25 cellular contexts compared by ENCODE assay signal in the genomic region with DNA sequence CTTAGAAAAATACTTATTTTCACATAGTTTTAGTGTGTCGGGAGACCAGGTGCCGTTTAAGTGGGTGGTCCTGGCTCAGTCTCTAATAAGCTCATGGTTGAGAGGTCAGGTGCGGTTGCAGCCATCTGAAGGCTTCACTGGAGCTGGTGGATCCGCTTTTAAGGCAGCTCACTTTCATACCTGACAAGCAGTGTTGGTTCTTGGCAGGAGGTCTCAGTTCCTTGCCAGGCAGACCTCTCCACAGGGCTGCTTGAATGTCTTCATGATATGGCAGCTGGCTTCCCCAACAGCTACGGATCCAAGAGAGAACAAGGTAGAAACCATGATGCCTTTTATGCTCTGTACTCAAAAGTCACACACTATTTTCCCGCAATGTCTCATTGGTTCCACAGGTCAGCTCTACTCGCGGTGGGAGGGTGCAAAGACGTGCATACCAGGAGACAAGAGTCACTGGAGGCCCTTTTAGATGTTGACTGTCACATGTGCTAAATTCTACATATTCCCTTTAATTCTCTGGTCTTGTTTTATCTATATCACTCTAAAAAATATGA. TPM values are rescaled to one million over a fixed set of nuclear protein-coding genes. Genes with fewer than 3 reads are reported as not detected.
DNase-seq lines count a peak whose midpoint lies in the region; ATAC-seq and TF ChIP-seq lines count a peak whose summit lies in the region.
"Had no signal": no experiment of that assay in that cellular context is flagged by ENCODE, and none has a peak within 500 bp of the region (broad histone marks: within the 10 kb centered on the region; RNA-seq: fewer than 3 reads in every experiment).

No MANE protein-coding gene starts in this region.

- H4K8ac ChIP-seq in IMR-90 (ENCODE audit: low read depth in 2 of 2, low read length in 2 of 2) (no peak overlapping the region), mesendoderm (ENCODE audit: low read depth, low read length) (no peak overlapping the region)

- H2BK5ac ChIP-seq in IMR-90 (ENCODE audit: low read depth, low read length, poor library complexity, severe bottlenecking) (no peak overlapping the region), mesendoderm (ENCODE audit: low read length) (no peak overlapping the region)

- H2AK9ac ChIP-seq in IMR-90 (replicated peaks; ENCODE audit: low read depth, low read length, poor library complexity) = no peak overlapping the region

- H3K27ac ChIP-seq in IMR-90 (ENCODE audit: insufficient read depth, low read length) = no peak overlapping the region
- H3K27ac ChIP-seq in mesendoderm (ENCODE audit: low read depth, low read length) = no peak overlapping the region
- H3K27ac ChIP-seq: HL-60, RWPE1 had no signal

- H3K14ac ChIP-seq in IMR-90 (replicated peaks; ENCODE audit: low read depth, low read length) = 0 out of 2 replicates have a peak overlapping the region, but pooled peaks have one; percentile 68

- H3K36me3 Mint-ChIP-seq in nephron progenitor cell (ENCODE audit: low read depth) = peaks cover 4% of the 10 kb centered on the region
- H3K36me3 Mint-ChIP-seq: CD14-positive monocyte had no signal

- H3K4me1 ChIP-seq in IMR-90 (ENCODE audit: control insufficient read depth, insufficient read depth, low read length) (no peaks in the 10 kb centered on the region), mesendoderm (ENCODE audit: control insufficient read depth, low read depth, low read length) (no peaks in the 10 kb centered on the region)
- H3K4me1 ChIP-seq: BE2C had no signal

- H3K27me3 Mint-ChIP-seq in nephron progenitor cell (ENCODE audit: low read depth, poor library complexity) = peaks cover 3% of the 10 kb centered on the region

- TF ChIP-seq RAD21 in IMR-90 (IDR thresholded peaks at IDR 0.05; ENCODE audit: low read length) = no peak

- H3K27me3 ChIP-seq in IMR-90 (ENCODE audit: control insufficient read depth, insufficient read depth, low read length) (no peaks in the 10 kb centered on the region), mesendoderm (ENCODE audit: insufficient read depth, low read length, poor library complexity) (no peaks in the 10 kb centered on the region)
- H3K27me3 ChIP-seq: BE2C had no signal

- H3K27ac Mint-ChIP-seq in nephron progenitor cell = no peak overlapping the region
- H3K27ac Mint-ChIP-seq: CD14-positive monocyte had no signal

- H3K4me3 ChIP-seq in IMR-90 (ENCODE audit: insufficient read depth, low read depth, low read length) (no peak overlapping the region), mesendoderm (ENCODE audit: low read length) (no peak overlapping the region)

- H2BK15ac ChIP-seq in IMR-90 (ENCODE audit: low read depth, low read length) (no peak overlapping the region), mesendoderm (replicated peaks; ENCODE audit: low read depth) (no peak overlapping the region)

- H3K4me2 ChIP-seq in IMR-90 (ENCODE audit: low read depth, low read length) (no peak overlapping the region), mesendoderm (ENCODE audit: low read length) (no peak overlapping the region)

- H3K4me3 Mint-ChIP-seq in nephron progenitor cell = no peak overlapping the region
- H3K4me3 Mint-ChIP-seq: CD14-positive monocyte had no signal

- H3K9me3 ChIP-seq in IMR-90 (ENCODE audit: control insufficient read depth, insufficient read depth, low read length) = no peaks in the 10 kb centered on the region
- H3K9me3 ChIP-seq: BE2C had no signal

- no peak overlapping the region for H3K9ac ChIP-seq in IMR-90 (ENCODE audit: low read depth, low read length)
- no peak overlapping the region for H3K9ac ChIP-seq in mesendoderm (ENCODE audit: low read length)

- H3K9me3 Mint-ChIP-seq in nephron progenitor cell = peaks cover 27% of the 10 kb centered on the region

- no peaks in the 10 kb centered on the region for H4K20me1 ChIP-seq in IMR-90 (ENCODE audit: insufficient read depth, low read length)

- no peak overlapping the region for H4K91ac ChIP-seq in IMR-90 (ENCODE audit: insufficient read depth, low read depth, low read length)

- no peak overlapping the region for H2BK20ac ChIP-seq in IMR-90 (ENCODE audit: low read depth, low read length)

- dilution Hi-C loops in IMR-90 (cut with HindIII; ENCODE audit: low sequenced_read_pairs, unreplicated experiment) = no loop called here

- H3K18ac ChIP-seq in IMR-90 (ENCODE audit: low read depth, low read length) (no peak overlapping the region; the same call in 1 of the 2 replicates), mesendoderm (ENCODE audit: low read length) (no peak overlapping the region)

- no peaks in the 10 kb centered on the region for H3K36me3 ChIP-seq in IMR-90 (ENCODE audit: control insufficient read depth, insufficient read depth, low read length)
- no peaks in the 10 kb centered on the region for H3K36me3 ChIP-seq in mesendoderm (ENCODE audit: control insufficient read depth, insufficient read depth, low read length)
- H3K36me3 ChIP-seq: BE2C had no signal

- H3K4ac ChIP-seq in IMR-90 (ENCODE audit: low read depth, low read length) (peak overlapping the region; percentile 36; the same call in 1 of the 2 replicates), mesendoderm (ENCODE audit: low read depth, low read length) (no peak overlapping the region)

- intact Hi-C loops in IMR-90 (cut with micrococcal nuclease) = no loop called here

- TF ChIP-seq POLR2A in IMR-90 (IDR thresholded peaks at IDR 0.05; ENCODE audit: low read depth, low read length) = no peak

- DNase-seq in EH (ENCODE audit: low read depth) = peak; percentile 14
- DNase-seq in IMR-90 = no peak
- DNase-seq in cerebellar cortex (ENCODE audit: low spot score) = peak; percentile 12
- peak; percentile 36 for DNase-seq in mesendoderm
- no peak for DNase-seq in nephron progenitor cell
- DNase-seq in HPDE6-E6E7 (ENCODE audit: extremely low spot score) = no peak
- DNase-seq in GM13977 (ENCODE audit: low spot score) = no peak
- DNase-seq: 8988T, ACHN, BE2C, Calu3, DMS79 treated with DMSO at 0.1 percent for 48 hours, KBM-7, MV-4-11, NCI-H1105, NCI-H1436 treated with DMSO at 0.1 percent for 48 hours, NCI-H187 treated with DMSO at 0.1 percent for 48 hours, NCI-H2171 treated with DMSO at 0.1 percent for 48 hours, NCI-H526 treated with DMSO at 0.1 percent for 48 hours, SHP77 had no signal

- ATAC-seq in IMR-90 (ENCODE audit: low read depth) (no peak), GM21423 (IDR thresholded peaks at IDR 0.05; ENCODE audit: unreplicated experiment) (no peak)
- ATAC-seq: Panc1 had no signal

- POLR2A ChIA-PET in IMR-90 (lab: Charles Lee; ENCODE audit: unreplicated experiment) = no interaction called here

- no TSS peak for BruUV-seq in IMR-90 (replicated peaks; lab: Mats Ljungman, UMichigan)

- H2BK120ac ChIP-seq in IMR-90 (ENCODE audit: low read depth, low read length) = no peak overlapping the region
- no peak overlapping the region for H2BK120ac ChIP-seq in mesendoderm (ENCODE audit: low read depth, low read length)

- H3K4me1 Mint-ChIP-seq in nephron progenitor cell = peaks cover 2% of the 10 kb centered on the region

- no peak overlapping the region for H2AFZ ChIP-seq in IMR-90 (replicated peaks; ENCODE audit: low read length, poor library complexity)

- CTCF ChIA-PET in IMR-90 (lab: Yijun Ruan, JAX) = no interaction called here

- no peaks in the 10 kb centered on the region for H3K9me1 ChIP-seq in IMR-90 (ENCODE audit: insufficient read depth, low read length)

- H3K79me2 ChIP-seq in mesendoderm (ENCODE audit: control insufficient read depth, insufficient read depth, low read length) = no peaks in the 10 kb centered on the region

- in situ Hi-C loops in IMR-90 (cut with MboI; ENCODE audit: low sequenced_read_pairs) (no loop called here), GM13977 (cut with MboI; ENCODE audit: low pct_unique_long_range_greater_than_20kb, low sequenced_read_pairs, unreplicated experiment) (no loop called here)

- WGBS in IMR-90 (ENCODE audit: extremely low coverage in 2 of 2, insufficient read length in 1 of 2), 2 experiments = 82% methylated on average over 2 of the region's 9 CpGs; no CpG with 5 or more reads in 1 of the 2 experiments
- whole genome bisulfite sequencing in mesendoderm (ENCODE audit: extremely low coverage, insufficient coverage, low lambda C conversion rate) = no CpG with 5 or more reads among the region's 9 CpGs

- H3K79me1 ChIP-seq in IMR-90 (ENCODE audit: low read depth in 1 of 2, low read length in 2 of 2) (no peaks in the 10 kb centered on the region), mesendoderm (ENCODE audit: low read length) (no peaks in the 10 kb centered on the region)

- H3K23ac ChIP-seq in IMR-90 (ENCODE audit: low read depth, low read length) (no peak overlapping the region), mesendoderm (ENCODE audit: low read length) (no peak overlapping the region)

- H4K5ac ChIP-seq in IMR-90 (ENCODE audit: low read depth, low read length) = no peak overlapping the region
- no peak overlapping the region for H4K5ac ChIP-seq in mesendoderm (ENCODE audit: low read length)

- H3K56ac ChIP-seq in IMR-90 (ENCODE audit: extremely low read depth, insufficient read depth, low read length) (no peak overlapping the region), mesendoderm (ENCODE audit: low read length) (no peak overlapping the region)

- H2AK5ac ChIP-seq in IMR-90 (ENCODE audit: low read depth, low read length) = no peak overlapping the region
- H2AK5ac ChIP-seq in mesendoderm (ENCODE audit: low read length) = no peak overlapping the region

- TF ChIP-seq CTCF in IMR-90 (conservative IDR thresholded peaks at IDR 0.05; ENCODE audit: low read depth, low read length) = no peak
- no peak for TF ChIP-seq CTCF in nephron progenitor cell (IDR thresholded peaks at IDR 0.05)
- TF ChIP-seq CTCF in GM13977 (IDR thresholded peaks at IDR 0.05; ENCODE audit: extremely low read depth, insufficient read depth, missing control alignments) = no peak

TF ChIP-seq in IMR-90, 13 proteins besides CTCF, POLR2A, EP300 and RAD21 (continues in another document):
- TF ChIP-seq MAZ (IDR thresholded peaks at IDR 0.05; ENCODE audit: borderline replicate concordance, low read depth, low read length) (no peak), SMC3 (IDR thresholded peaks at IDR 0.05; ENCODE audit: low read depth, low read length) (no peak), MAFK (IDR thresholded peaks at IDR 0.05; ENCODE audit: low read depth, low read length) (no peak), BHLHE40 (IDR thresholded peaks at IDR 0.05; ENCODE audit: low read depth, low read length) (no peak)
- TF ChIP-seq, protein P1, sequence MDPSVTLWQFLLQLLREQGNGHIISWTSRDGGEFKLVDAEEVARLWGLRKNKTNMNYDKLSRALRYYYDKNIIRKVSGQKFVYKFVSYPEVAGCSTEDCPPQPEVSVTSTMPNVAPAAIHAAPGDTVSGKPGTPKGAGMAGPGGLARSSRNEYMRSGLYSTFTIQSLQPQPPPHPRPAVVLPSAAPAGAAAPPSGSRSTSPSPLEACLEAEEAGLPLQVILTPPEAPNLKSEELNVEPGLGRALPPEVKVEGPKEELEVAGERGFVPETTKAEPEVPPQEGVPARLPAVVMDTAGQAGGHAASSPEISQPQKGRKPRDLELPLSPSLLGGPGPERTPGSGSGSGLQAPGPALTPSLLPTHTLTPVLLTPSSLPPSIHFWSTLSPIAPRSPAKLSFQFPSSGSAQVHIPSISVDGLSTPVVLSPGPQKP (IDR thresholded peaks at IDR 0.05; ENCODE audit: borderline replicate concordance, low read depth, low read length) = no peak

RNA-seq across cellular contexts. Expression of a gene that starts 8.0 kb away (rescaled TPM):
- total RNA-seq in IMR-90 (2012; rRNA removed) = 86.4 and 125 TPM in 2 replicates
- polyA plus RNA-seq in IMR-90 (2012; rRNA removed) = 23.3 and 24.8 TPM in 2 replicates
- 3.4 and 4.4 TPM in 2 replicates for polyA plus RNA-seq in IMR-90 (2012; cell fraction: cytosol; rRNA removed)
- polyA plus RNA-seq in IMR-90 (2012; cell fraction: nucleus; rRNA removed; ENCODE audit: low replicate concordance) = 13.2 and 134 TPM in 2 replicates
- polyA plus RNA-seq in mesendoderm (2013, experiment 1 of 2) = 11.9 TPM
- 10.7 TPM for polyA plus RNA-seq in mesendoderm (2013, experiment 2 of 2)

Comparison
In these comparisons a context has a peak if more than half of its experiments do, and no peak if none do; other contexts are left out.
1. DNase-seq: peak in EH (single experiment), cerebellar cortex (single experiment) and mesendoderm (single experiment); none in IMR-90 (single experiment), nephron progenitor cell (single experiment), HPDE6-E6E7 (single experiment) and GM13977 (single experiment).